Comparison of ENCODE assay signal across 28 cellular contexts in the genomic region with DNA sequence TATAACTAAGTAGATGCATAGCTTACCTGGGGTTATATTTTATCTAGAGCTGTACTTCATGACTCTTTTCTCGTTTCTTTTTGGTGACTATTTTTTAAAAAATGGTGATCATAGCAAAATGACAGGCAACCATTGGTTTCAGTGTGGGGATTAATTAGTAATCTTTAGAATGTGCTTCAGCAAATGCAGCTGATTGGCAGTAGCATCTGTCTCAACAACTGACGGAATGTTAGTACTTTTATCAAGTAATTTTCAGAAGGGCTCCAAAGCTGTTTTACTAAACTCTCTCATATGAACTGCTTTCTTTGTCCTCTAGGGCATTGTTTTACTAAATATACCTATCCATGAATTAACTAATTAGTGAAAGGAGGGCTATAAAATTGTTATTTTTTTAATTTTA.
"Had no signal": no experiment of that assay in that cellular context is flagged by ENCODE, and none has a peak within 500 bp of the region (broad histone marks: within the 10 kb centered on the region; RNA-seq: fewer than 3 reads in every experiment).

No MANE protein-coding gene starts in this region.

- H3K4me3 Mint-ChIP-seq: activated CD4-positive, alpha-beta T cell treated with anti-CD3 and anti-CD28 coated beads for 36 hours; activated CD8-positive, alpha-beta T cell treated with anti-CD3 and anti-CD28 coated beads for 36 hours; activated naive CD4-positive, alpha-beta T cell treated with anti-CD3 and anti-CD28 coated beads, Interleukin-2, amount 10 ng/mL, durations not matched to agents 7 days and 5 days; activated naive CD8-positive, alpha-beta T cell treated with anti-CD3 and anti-CD28 coated beads for 36 hours; activated T-cell treated with anti-CD3 and anti-CD28 coated beads, Interleukin-2, amount 50 U/mL, for 72 hours had no signal

- H3K27me3 Mint-ChIP-seq: activated CD4-positive, alpha-beta T cell treated with anti-CD3 and anti-CD28 coated beads for 36 hours; activated CD8-positive, alpha-beta T cell treated with anti-CD3 and anti-CD28 coated beads for 36 hours; activated naive CD4-positive, alpha-beta T cell treated with anti-CD3 and anti-CD28 coated beads, Interleukin-2, amount 10 ng/mL, durations not matched to agents 7 days and 5 days; activated naive CD8-positive, alpha-beta T cell treated with anti-CD3 and anti-CD28 coated beads for 36 hours had no signal

- H3K27ac Mint-ChIP-seq: activated CD4-positive, alpha-beta T cell treated with anti-CD3 and anti-CD28 coated beads for 36 hours; activated CD8-positive, alpha-beta T cell treated with anti-CD3 and anti-CD28 coated beads for 36 hours; activated naive CD4-positive, alpha-beta T cell treated with anti-CD3 and anti-CD28 coated beads, Interleukin-2, amount 10 ng/mL, durations not matched to agents 7 days and 5 days; activated naive CD8-positive, alpha-beta T cell treated with anti-CD3 and anti-CD28 coated beads for 36 hours; activated T-cell treated with anti-CD3 and anti-CD28 coated beads, Interleukin-2, amount 50 U/mL, for 72 hours; activated T-helper 2 cell treated with anti-CD3 and anti-CD28 coated beads, Interferon-gamma antibody, Interleukin-2, Interleukin-4, amounts not matched to agents 10 μg/mL and 5 μg/mL and 100 μg/mL, durations not matched to agents 14 hours and 24 hours and 36 hours had no signal

- H3K27me3 ChIP-seq: brain microvascular endothelial cell, cardiac muscle cell had no signal

- H3K9me3 Mint-ChIP-seq: activated CD8-positive, alpha-beta T cell treated with anti-CD3 and anti-CD28 coated beads for 36 hours; activated naive CD4-positive, alpha-beta T cell treated with anti-CD3 and anti-CD28 coated beads, Interleukin-2, amount 10 ng/mL, durations not matched to agents 7 days and 5 days; activated naive CD8-positive, alpha-beta T cell treated with anti-CD3 and anti-CD28 coated beads for 36 hours; activated T-cell treated with anti-CD3 and anti-CD28 coated beads, Interleukin-2, amount 50 U/mL, for 72 hours had no signal

- H3K4me3 ChIP-seq: cardiac muscle cell, K562 had no signal

- DNase-seq: activated CD4-positive, alpha-beta T cell treated with anti-CD3 and anti-CD28 coated beads for 36 hours; activated CD4-positive, alpha-beta T cell treated with anti-CD3 and anti-CD28 coated beads, Interleukin-2, amount 50 U/mL, for 1 hour; activated CD8-positive, alpha-beta memory T cell treated with anti-CD3 and anti-CD28 coated beads, Interleukin-2, amount 50 U/mL, for 4 hours; activated CD8-positive, alpha-beta T cell treated with anti-CD3 and anti-CD28 coated beads for 36 hours; activated gamma-delta T cell treated with Interleukin-2 at 50 U/mL for 16 hours; activated naive CD4-positive, alpha-beta T cell treated with anti-CD3 and anti-CD28 coated beads, Interleukin-2, amount 10 ng/mL, durations not matched to agents 7 days and 5 days; activated naive CD8-positive, alpha-beta T cell treated with anti-CD3 and anti-CD28 coated beads for 36 hours; activated T-cell treated with anti-CD3 and anti-CD28 coated beads, Interleukin-2, amount 50 U/mL, for 72 hours; brain microvascular endothelial cell; Kasumi-1; NCI-H1105; NCI-H1436; NCI-H1694 treated with DMSO at 0.1 percent for 48 hours; NCI-H2081; NCI-H446 treated with DMSO at 0.1 percent for 48 hours; NCI-H524 treated with DMSO at 0.1 percent for 48 hours; NCI-H774; NK-92 treated with Interleukin-12 subunit alpha and Interleukin-12 subunit beta, amount 100 ng/mL, for 24 hours; OCI-M1; RPMI8226; SK-N-SH; T-helper 1 cell; WERI-Rb-1 had no signal

- ATAC-seq: activated CD4-positive, alpha-beta T cell treated with anti-CD3 and anti-CD28 coated beads for 36 hours; activated CD8-positive, alpha-beta T cell treated with anti-CD3 and anti-CD28 coated beads for 36 hours; activated T-cell treated with anti-CD3 and anti-CD28 coated beads, Interleukin-2, amount 50 U/mL, for 72 hours; K562; Panc1; Right ventricle myocardium inferior had no signal

- H3K4me1 Mint-ChIP-seq: activated naive CD4-positive, alpha-beta T cell treated with anti-CD3 and anti-CD28 coated beads, Interleukin-2, amount 10 ng/mL, durations not matched to agents 7 days and 5 days had no signal

- H3K36me3 ChIP-seq: brain microvascular endothelial cell, cardiac muscle cell, WERI-Rb-1 had no signal

- H3K36me3 Mint-ChIP-seq: activated naive CD4-positive, alpha-beta T cell treated with anti-CD3 and anti-CD28 coated beads, Interleukin-2, amount 10 ng/mL, durations not matched to agents 7 days and 5 days had no signal

- H3K9me3 ChIP-seq: SK-N-SH had no signal

- H3K27ac ChIP-seq: brain microvascular endothelial cell, WERI-Rb-1 had no signal
